Comparison of ENCODE assay signal across 19 cellular contexts in the genomic region with DNA sequence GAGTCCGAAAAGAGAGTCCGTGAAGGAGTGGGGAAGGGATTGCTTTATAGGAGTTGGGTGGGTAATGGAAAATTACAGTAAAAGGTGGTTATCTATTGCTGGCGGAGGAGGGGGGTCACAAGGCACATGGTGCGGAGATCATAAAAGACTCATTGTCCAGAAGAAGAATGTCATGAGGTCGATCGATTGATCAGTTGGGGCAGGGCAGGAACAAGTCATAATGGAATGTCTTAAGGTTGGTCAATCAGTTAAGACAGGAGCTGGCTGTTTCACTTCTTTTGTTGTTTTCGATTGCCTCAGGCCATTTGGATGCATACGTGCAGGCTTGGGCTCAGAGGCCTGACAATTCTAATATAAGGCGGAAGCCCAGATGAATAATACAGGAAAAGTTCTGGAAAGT.
"Had no signal": no experiment of that assay in that cellular context is flagged by ENCODE, and none has a peak within 500 bp of the region (broad histone marks: within the 10 kb centered on the region; RNA-seq: fewer than 3 reads in every experiment).

No MANE protein-coding gene starts in this region.

- H3K9me3 Mint-ChIP-seq: activated CD4-positive, alpha-beta memory T cell treated with anti-CD3 and anti-CD28 coated beads for 36 hours; activated T-cell treated with anti-CD3 and anti-CD28 coated beads, Interleukin-2, amount 50 U/mL, for 4 hours had no signal

- ATAC-seq: activated T-cell treated with anti-CD3 and anti-CD28 coated beads, Interleukin-2, amount 50 U/mL, for 4 hours; esophagus mucosa; left ventricle myocardium superior; upper lobe of right lung had no signal

- H3K27me3 Mint-ChIP-seq: activated CD4-positive, alpha-beta memory T cell treated with anti-CD3 and anti-CD28 coated beads for 36 hours had no signal

- H3K27ac ChIP-seq: adrenal gland, neutrophil, upper lobe of right lung, VCaP had no signal

- FAIRE-seq: endometrium, small intestine had no signal

- H3K27ac Mint-ChIP-seq: activated CD4-positive, alpha-beta memory T cell treated with anti-CD3 and anti-CD28 coated beads for 36 hours had no signal

- H3K4me3 ChIP-seq: adrenal gland, cardiac muscle cell, right atrium auricular region, upper lobe of right lung had no signal

- H3K36me3 Mint-ChIP-seq: activated CD4-positive, alpha-beta memory T cell treated with anti-CD3 and anti-CD28 coated beads for 36 hours had no signal

- H3K27me3 ChIP-seq: adrenal gland, cardiac muscle cell, neutrophil, right atrium auricular region, upper lobe of right lung had no signal

- H3K36me3 ChIP-seq: adrenal gland, cardiac muscle cell, neutrophil, right atrium auricular region, upper lobe of right lung had no signal

- H3K4me3 Mint-ChIP-seq: activated CD4-positive, alpha-beta memory T cell treated with anti-CD3 and anti-CD28 coated beads for 36 hours; activated T-cell treated with anti-CD3 and anti-CD28 coated beads, Interleukin-2, amount 50 U/mL, for 4 hours had no signal

- H3K9me3 ChIP-seq: adrenal gland, neutrophil, right atrium auricular region, upper lobe of right lung had no signal

- DNase-seq: activated CD4-positive, alpha-beta memory T cell treated with anti-CD3 and anti-CD28 coated beads for 36 hours; activated effector memory CD4-positive, alpha-beta T cell treated with Interleukin-2 at 50 U/mL for 16 hours; activated naive CD4-positive, alpha-beta T cell treated with anti-CD3 and anti-CD28 coated beads, Interleukin-2, amount 50 U/mL, for 16 hours; activated T-cell treated with anti-CD3 and anti-CD28 coated beads, Interleukin-2, amount 50 U/mL, for 4 hours; adrenal gland; hypothalamus; left ventricle myocardium superior; posterior cingulate gyrus; small intestine; stimulated activated CD4-positive, alpha-beta T cell treated with anti-CD3 and anti-CD28 coated beads, Interleukin-4, amount 100 ng/mL, for 4 hours; stimulated activated CD8-positive, alpha-beta memory T cell treated with anti-CD3 and anti-CD28 coated beads, Interleukin-4, amount 100 ng/mL, for 48 hours; stimulated activated naive CD4-positive, alpha-beta T cell treated with Interleukin-2 at 50 U/mL for 16 hours; upper lobe of right lung had no signal
